19 cellular contexts compared by ENCODE assay signal in the genomic region with DNA sequence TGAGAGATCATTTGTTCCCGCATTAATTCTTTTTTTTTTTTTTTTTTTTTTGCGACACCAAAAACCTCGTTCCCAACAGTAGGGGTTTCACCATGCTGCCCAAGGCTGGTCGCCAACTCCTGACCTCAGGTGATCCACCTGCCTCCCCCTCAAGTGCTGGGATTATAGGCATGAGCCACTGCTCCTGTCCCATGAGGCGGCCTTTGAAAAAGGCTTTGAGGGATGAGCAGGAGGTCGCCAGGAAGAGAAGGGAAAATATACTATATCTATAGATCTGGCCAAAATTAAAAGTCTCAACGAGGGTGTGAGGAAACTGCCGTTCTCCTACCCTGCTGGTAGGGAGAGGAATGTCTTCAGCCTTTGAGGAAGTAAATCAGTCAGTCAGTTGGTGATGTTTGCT. TPM values are rescaled to one million over a fixed set of nuclear protein-coding genes. Genes with fewer than 3 reads are reported as not detected.
DNase-seq lines count a peak whose midpoint lies in the region; ATAC-seq and TF ChIP-seq lines count a peak whose summit lies in the region.
"Had no signal": no experiment of that assay in that cellular context is flagged by ENCODE, and none has a peak within 500 bp of the region (broad histone marks: within the 10 kb centered on the region; RNA-seq: fewer than 3 reads in every experiment).

No MANE protein-coding gene starts in this region.

- 65 to 73% methylated on average over 8 of the region's 8 CpGs for WGBS in testis, 2 donors

- H3K4me2 ChIP-seq in osteoblast (ENCODE audit: insufficient read depth, low read length) = no peak overlapping the region

- peaks cover 30% of the 10 kb centered on the region for H3K36me3 Mint-ChIP-seq in CD4-positive, alpha-beta T cell (ENCODE audit: low read depth)
- H3K36me3 Mint-ChIP-seq in activated T-helper 17 cell treated with anti-CD3 and anti-CD28 coated beads, Interleukin-2, amount 50 U/mL, for 72 hours (ENCODE audit: low read depth) = peaks cover 19% of the 10 kb centered on the region
- H3K36me3 Mint-ChIP-seq in natural killer cell = no peaks in the 10 kb centered on the region

- no peak overlapping the region for H3K27ac Mint-ChIP-seq in CD4-positive, alpha-beta T cell
- H3K27ac Mint-ChIP-seq in activated T-helper 17 cell treated with anti-CD3 and anti-CD28 coated beads, Interleukin-2, amount 50 U/mL, for 72 hours = peak overlapping the region; percentile 30
- H3K27ac Mint-ChIP-seq in natural killer cell = peak overlapping the region; percentile 23 to 90
- H3K27ac Mint-ChIP-seq: HFFc6 had no signal

- ATAC-seq in CD4-positive, alpha-beta T cell (ENCODE audit: poor library complexity) = no peak
- no peak for ATAC-seq in activated T-helper 17 cell treated with anti-CD3 and anti-CD28 coated beads, Interleukin-2, amount 50 U/mL, for 72 hours (replicated peaks)
- ATAC-seq in natural killer cell = no peak
- ATAC-seq: PC-3 had no signal

- no peaks in the 10 kb centered on the region for H3K9me3 ChIP-seq in CD4-positive, alpha-beta T cell (ENCODE audit: control insufficient read depth, low read length)
- H3K9me3 ChIP-seq in testis (no peaks in the 10 kb centered on the region), osteoblast (ENCODE audit: low read depth, low read length) (peaks cover 16% of the 10 kb centered on the region)

- H3K4me3 ChIP-seq in testis (no peak overlapping the region), osteoblast (ENCODE audit: insufficient read depth, low read length) (no peak overlapping the region)

- no peak overlapping the region for H3K27ac ChIP-seq in CD4-positive, alpha-beta T cell (ENCODE audit: low read depth, low read length)
- H3K27ac ChIP-seq in testis (no peak overlapping the region), osteoblast (ENCODE audit: low read depth, low read length) (no peak overlapping the region)

- H3K79me2 ChIP-seq in osteoblast (ENCODE audit: insufficient read depth, low read length) = no peaks in the 10 kb centered on the region

- H3K4me1 ChIP-seq in testis (no peaks in the 10 kb centered on the region), osteoblast (ENCODE audit: insufficient read depth, low read length) (no peaks in the 10 kb centered on the region)

- no peak for DNase-seq in CD4-positive, alpha-beta T cell
- DNase-seq in HT-29 (ENCODE audit: low spot score) (peak; percentile 29), natural killer cell (no peak), NCI-H526 treated with DMSO at 0.1 percent for 48 hours (lab: John Stamatoyannopoulos, UW) (no peak), testis (no peak), osteoblast (ENCODE audit: insufficient read length, low spot score, missing footprints) (no peak), NCI-H82 (lab: John Stamatoyannopoulos, UW) (no peak)
- DNase-seq: C1 segment of cervical spinal cord, DND-41, GDM1, GOT3, HFFc6, MV-4-11, NCI-H1417 treated with DMSO at 0.1 percent for 48 hours, NCI-H2081, NCI-H524, PC-3, T-helper 1 cell had no signal

- H2AFZ ChIP-seq in osteoblast (ENCODE audit: low read length) = no peak overlapping the region

- H3K27me3 ChIP-seq in CD4-positive, alpha-beta T cell (ENCODE audit: control insufficient read depth, insufficient read depth, low read length) = no peaks in the 10 kb centered on the region
- H3K27me3 ChIP-seq in testis (no peaks in the 10 kb centered on the region), osteoblast (ENCODE audit: insufficient read depth, low read length) (peaks cover 2% of the 10 kb centered on the region)

- TF ChIP-seq CTCF in CD4-positive, alpha-beta T cell (IDR thresholded peaks at IDR 0.05) = no peak
- TF ChIP-seq CTCF in natural killer cell (IDR thresholded peaks at IDR 0.05) (no peak), testis (IDR thresholded peaks at IDR 0.05) (no peak), osteoblast (IDR thresholded peaks at IDR 0.05; ENCODE audit: extremely low read depth, low read depth, low read length) (no peak)

- no peak for TF ChIP-seq POLR2A in testis (IDR thresholded peaks at IDR 0.05)

- H3K9me3 Mint-ChIP-seq in CD4-positive, alpha-beta T cell = no peaks in the 10 kb centered on the region
- H3K9me3 Mint-ChIP-seq in activated T-helper 17 cell treated with anti-CD3 and anti-CD28 coated beads, Interleukin-2, amount 50 U/mL, for 72 hours = no peaks in the 10 kb centered on the region
- no peaks in the 10 kb centered on the region for H3K9me3 Mint-ChIP-seq in natural killer cell

- peak overlapping the region; percentile 50 for H3K4me3 Mint-ChIP-seq in CD4-positive, alpha-beta T cell
- no peak overlapping the region for H3K4me3 Mint-ChIP-seq in activated T-helper 17 cell treated with anti-CD3 and anti-CD28 coated beads, Interleukin-2, amount 50 U/mL, for 72 hours
- no peak overlapping the region for H3K4me3 Mint-ChIP-seq in natural killer cell
- H3K4me3 Mint-ChIP-seq: HFFc6 had no signal

- peaks cover 4% of the 10 kb centered on the region for H3K27me3 Mint-ChIP-seq in CD4-positive, alpha-beta T cell
- no peaks in the 10 kb centered on the region for H3K27me3 Mint-ChIP-seq in activated T-helper 17 cell treated with anti-CD3 and anti-CD28 coated beads, Interleukin-2, amount 50 U/mL, for 72 hours
- H3K27me3 Mint-ChIP-seq in natural killer cell (ENCODE audit: low read depth in 2 of 2) = no peaks in the 10 kb centered on the region

- intact Hi-C loops in CD4-positive, alpha-beta T cell (cut with DNase I, micrococcal nuclease) = loop anchor here in 1 of 2 experiments (2.0 kb wide), 1 partner anchor 27 kb away; the partner anchor contains the start of gene VRK3
- intact Hi-C loops in natural killer cell (cut with micrococcal nuclease) = no loop called here
- intact Hi-C loops in testis (cut with DNase I; ENCODE audit: low total_unique reads) = no loop called here

- H3K4me1 Mint-ChIP-seq in CD4-positive, alpha-beta T cell (ENCODE audit: low read depth) = peaks cover 18% of the 10 kb centered on the region
- H3K4me1 Mint-ChIP-seq in activated T-helper 17 cell treated with anti-CD3 and anti-CD28 coated beads, Interleukin-2, amount 50 U/mL, for 72 hours = peaks cover 10% of the 10 kb centered on the region
- H3K4me1 Mint-ChIP-seq in natural killer cell = peaks cover 14% of the 10 kb centered on the region in 2 donors

- H3K36me3 ChIP-seq in testis (ENCODE audit: low read depth, missing control alignments) (no peaks in the 10 kb centered on the region), osteoblast (ENCODE audit: insufficient read depth, low read length) (peaks cover 2% of the 10 kb centered on the region)

- CTCF ChIA-PET in CD4-positive, alpha-beta T cell (lab: Charles Lee) = interaction anchor here (0.6 to 0.7 kb wide), 2 partner anchors 162 to 1944 kb away, joined by 3 read pairs; no protein-coding TSS in a partner anchor

- H4K20me1 ChIP-seq in osteoblast (ENCODE audit: insufficient read depth, low read length) = no peaks in the 10 kb centered on the region

- POLR2A ChIA-PET in CD4-positive, alpha-beta T cell (lab: Charles Lee) = interaction anchor here (1.5 kb wide), 1 partner anchor 123 kb away, joined by 3 read pairs; the partner anchor contains the start of genes ATF5 and NUP62

RNA-seq across cellular contexts. Expression of gene ZNF473, which starts 26.2 kb away (rescaled TPM):
- 1 to 10 TPM; 2.6 to 2.8 TPM for total RNA-seq in CD4-positive, alpha-beta T cell
- total RNA-seq in HT-29 (2014; rRNA removed; shearing (Covaris generic)) = 18.9 and 25.1 TPM in 2 replicates
- total RNA-seq in activated T-helper 17 cell treated with anti-CD3 and anti-CD28 coated beads, Interleukin-2, amount 50 U/mL, for 72 hours = 10 to 100 TPM; 11.1 to 12.4 TPM
- 10 to 100 TPM in 2 of 3 donors, 1 to 10 TPM in 1; 7.9 to 16.2 (median 12.9) TPM for total RNA-seq in natural killer cell
- 10 to 100 TPM; 77.7 to 92.8 TPM for total RNA-seq in testis
- polyA plus RNA-seq in testis (ENCODE audit: insufficient read depth, low read depth, low replicate concordance) = 106 TPM
- 8.3 and 8.8 TPM in 2 replicates for total RNA-seq in osteoblast

RNA-seq across cellular contexts. Expression of gene VRK3, which starts 26.8 kb away (rescaled TPM):
- total RNA-seq in CD4-positive, alpha-beta T cell = 10 to 100 TPM; 65.1 to 65.4 TPM
- 46.1 and 47.7 TPM in 2 replicates for total RNA-seq in HT-29 (2014; rRNA removed; shearing (Covaris generic))
- total RNA-seq in activated T-helper 17 cell treated with anti-CD3 and anti-CD28 coated beads, Interleukin-2, amount 50 U/mL, for 72 hours = 10 to 100 TPM; 53.7 to 79.8 TPM
- total RNA-seq in natural killer cell (100 to 1,000 TPM in 1 of 3 donors, 10 to 100 TPM in 2; 82.7 to 105 (median 93.7) TPM), testis (100 to 1,000 TPM; 143 to 237 TPM), osteoblast (24.2 and 30.6 TPM in 2 replicates)
- 375 TPM for polyA plus RNA-seq in testis (ENCODE audit: insufficient read depth, low read depth, low replicate concordance)
